ENCODE assay signal across 19 cellular contexts in the genomic region with DNA sequence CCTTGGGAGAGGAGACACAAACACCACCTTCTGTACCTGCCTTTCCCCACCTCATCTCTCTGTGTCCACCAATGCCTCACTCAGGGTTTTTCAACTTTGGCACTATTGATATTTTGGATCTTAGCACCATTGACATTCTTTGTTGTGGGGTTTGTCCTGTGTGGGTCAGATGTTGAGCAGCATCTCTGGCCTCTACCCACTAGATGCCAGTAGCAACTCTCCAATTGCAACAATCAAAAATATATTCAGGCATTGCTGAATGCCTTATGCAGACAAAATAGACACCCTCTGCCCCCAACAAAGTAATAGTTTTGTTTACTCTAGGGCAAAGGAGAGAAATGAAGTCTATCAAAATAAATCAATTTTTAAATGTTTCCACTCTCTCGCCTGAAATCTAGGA.
"Had no signal": no experiment of that assay in that cellular context is flagged by ENCODE, and none has a peak within 500 bp of the region (broad histone marks: within the 10 kb centered on the region; RNA-seq: fewer than 3 reads in every experiment).

No MANE protein-coding gene starts in this region.

- H3K4me1 ChIP-seq: right lobe of liver, vagina had no signal

- ATAC-seq: left cardiac atrium; right lobe of liver; stimulated activated naive B cell treated with anti-CD40 and anti-IgM and Interleukin-4, amounts not matched to agents 10 μg/mL and 1 μg/mL and 100 μg/mL, for 72 hours had no signal

- H3K36me3 ChIP-seq: right lobe of liver, thoracic aorta, vagina had no signal

- DNase-seq: activated CD4-positive, alpha-beta memory T cell treated with anti-CD3 and anti-CD28 coated beads for 36 hours; activated CD4-positive, alpha-beta T cell treated with anti-CD3 and anti-CD28 coated beads for 48 hours; activated naive CD4-positive, alpha-beta T cell treated with Interleukin-2 at 50 U/mL for 16 hours; activated naive CD8-positive, alpha-beta T cell treated with anti-CD3 and anti-CD28 coated beads for 36 hours; activated T-cell treated with anti-CD3 and anti-CD28 coated beads, Interleukin-2, amount 50 U/mL, for 48 hours; amniotic stem cell; cerebellar nuclear complex; erythroblast; islet precursor cell; left cardiac atrium; naive B cell; nucleus accumbens; posterior cingulate gyrus; right lobe of liver; small intestine; stimulated activated naive B cell treated with anti-CD40 and anti-IgM and Interleukin-4, amounts not matched to agents 10 μg/mL and 1 μg/mL and 100 μg/mL, for 72 hours had no signal

- H3K4me3 ChIP-seq: lung, right lobe of liver, thoracic aorta, vagina had no signal

- H3K27me3 ChIP-seq: right lobe of liver, vagina had no signal

- H3K9me3 ChIP-seq: right lobe of liver, thoracic aorta, vagina had no signal

- H3K27ac ChIP-seq: right lobe of liver, thoracic aorta, vagina had no signal
